In the genomic region with DNA sequence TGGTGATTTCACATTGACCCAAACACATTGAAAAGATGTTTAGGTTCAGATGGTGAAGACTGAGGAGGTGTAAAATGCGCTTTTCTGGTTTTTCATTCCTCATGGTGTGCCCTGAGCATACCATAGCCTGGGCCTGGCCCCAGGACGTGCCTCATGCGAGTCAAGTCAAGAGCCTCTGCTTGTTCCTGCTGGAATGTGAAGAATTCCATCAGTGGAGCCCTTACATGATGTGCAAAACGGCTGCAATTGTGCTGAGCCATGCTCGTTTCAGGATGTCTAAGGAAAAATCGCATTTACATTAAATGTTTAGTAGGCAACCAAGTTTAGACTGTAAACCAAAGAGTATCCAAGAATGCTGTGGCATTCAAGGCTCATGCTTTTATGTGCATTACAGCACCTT, we compare ENCODE assay signal across 23 cellular contexts. TPM values are rescaled to one million over a fixed set of nuclear protein-coding genes. Genes with fewer than 3 reads are reported as not detected.
DNase-seq lines count a peak whose midpoint lies in the region; ATAC-seq and TF ChIP-seq lines count a peak whose summit lies in the region.
"Had no signal": no experiment of that assay in that cellular context is flagged by ENCODE, and none has a peak within 500 bp of the region (broad histone marks: within the 10 kb centered on the region; RNA-seq: fewer than 3 reads in every experiment).

No MANE protein-coding gene starts in this region.

- no peak overlapping the region for H3K4me3 ChIP-seq in hepatocyte
- H3K4me3 ChIP-seq: pancreas, sigmoid colon, SJCRH30, upper lobe of left lung had no signal

- H3K9me3 ChIP-seq in hepatocyte (ENCODE audit: low read depth), result no peaks in the 10 kb centered on the region
- H3K9me3 ChIP-seq: pancreas, sigmoid colon, SJCRH30, upper lobe of left lung had no signal

- H4K20me1 ChIP-seq in hepatocyte (ENCODE audit: insufficient read depth, poor library complexity, severe bottlenecking), result no peaks in the 10 kb centered on the region

- ATAC-seq in HG03378 (IDR thresholded peaks at IDR 0.05; ENCODE audit: unreplicated experiment), result no peak
- no peak for ATAC-seq in GM21360 (IDR thresholded peaks at IDR 0.05; ENCODE audit: unreplicated experiment)
- ATAC-seq: activated naive CD4-positive, alpha-beta T cell treated with anti-CD3 and anti-CD28 coated beads, Interleukin-2, amount 50 U/mL, for 72 hours; activated T-cell treated with anti-CD3 and anti-CD28 coated beads, Interleukin-2, amount 50 U/mL, for 4 hours; pancreas had no signal

- H3K9me3 Mint-ChIP-seq in osteocyte (ENCODE audit: unreplicated experiment), result no peaks in the 10 kb centered on the region
- H3K9me3 Mint-ChIP-seq: activated naive CD4-positive, alpha-beta T cell treated with anti-CD3 and anti-CD28 coated beads, Interleukin-2, amount 50 U/mL, for 72 hours; activated T-cell treated with anti-CD3 and anti-CD28 coated beads, Interleukin-2, amount 50 U/mL, for 4 hours; stimulated activated naive CD8-positive, alpha-beta T cell treated with anti-CD3 and anti-CD28 coated beads, Interleukin-15, Interleukin-2, amounts not matched to agents 100 ng/mL and 50 ng/mL, for 24 hours had no signal

- H3K27me3 Mint-ChIP-seq in osteocyte (ENCODE audit: unreplicated experiment), result no peaks in the 10 kb centered on the region
- H3K27me3 Mint-ChIP-seq: brain; stimulated activated naive CD8-positive, alpha-beta T cell treated with anti-CD3 and anti-CD28 coated beads, Interleukin-15, Interleukin-2, amounts not matched to agents 100 ng/mL and 50 ng/mL, for 24 hours had no signal

- no peaks in the 10 kb centered on the region for H3K79me2 ChIP-seq in hepatocyte

- H3K27ac ChIP-seq in RWPE1 (no peak overlapping the region), hepatocyte (peak overlapping the region; percentile 37)
- H3K27ac ChIP-seq: pancreas, sigmoid colon, SJCRH30, upper lobe of left lung had no signal

- H3K27me3 ChIP-seq in hepatocyte, result no peaks in the 10 kb centered on the region
- H3K27me3 ChIP-seq: pancreas, sigmoid colon, SJCRH30, upper lobe of left lung had no signal

- DNase-seq in ELF-1 (ENCODE audit: low read depth, low spot score) (peak; percentile 76), RWPE1 (ENCODE audit: low spot score) (peak; percentile 4), hepatocyte (ENCODE audit: low spot score) (no peak), osteocyte (ENCODE audit: extremely low spot score, unreplicated experiment) (peak; percentile 62), glomerular visceral epithelial cell (ENCODE audit: extremely low spot score) (no peak), cortex of kidney (lab: John Stamatoyannopoulos, UW) (no peak)
- DNase-seq: activated T-cell treated with anti-CD3 and anti-CD28 coated beads, Interleukin-2, amount 50 U/mL, for 4 hours; dermis blood vessel endothelial cell; foreskin melanocyte; GOT3; NCI-H1417; NCI-H2171; pancreas; sigmoid colon; SJCRH30; stimulated activated CD4-positive, alpha-beta T cell treated with anti-CD3 and anti-CD28 coated beads, Interleukin-1b, Interleukin-23, amount 100 ng/mL, for 48 hours; T-helper 2 cell; upper lobe of left lung had no signal

- H3K4me1 ChIP-seq in hepatocyte (ENCODE audit: insufficient read depth), result no peaks in the 10 kb centered on the region
- H3K4me1 ChIP-seq: pancreas, sigmoid colon, SJCRH30, upper lobe of left lung had no signal

- CTCF ChIA-PET in RWPE1 (lab: Yijun Ruan, JAX), result no interaction called here

- peaks cover 6% of the 10 kb centered on the region for H3K36me3 ChIP-seq in hepatocyte (replicated peaks; ENCODE audit: insufficient read depth, low read depth)
- H3K36me3 ChIP-seq: pancreas, sigmoid colon, SJCRH30, upper lobe of left lung had no signal

- H3K27ac Mint-ChIP-seq in osteocyte (ENCODE audit: unreplicated experiment), result peak overlapping the region; percentile 28
- H3K27ac Mint-ChIP-seq: activated naive CD4-positive, alpha-beta T cell treated with anti-CD3 and anti-CD28 coated beads, Interleukin-2, amount 50 U/mL, for 72 hours; brain; stimulated activated naive CD8-positive, alpha-beta T cell treated with anti-CD3 and anti-CD28 coated beads, Interleukin-15, Interleukin-2, amounts not matched to agents 100 ng/mL and 50 ng/mL, for 24 hours had no signal

- WGBS in hepatocyte (ENCODE audit: low lambda C conversion rate, missing lambda C conversion rate), result 46% methylated on average over 6 of the region's 6 CpGs

- TF ChIP-seq CTCF in RWPE1 (conservative IDR thresholded peaks at IDR 0.05; ENCODE audit: low read depth), result no peak
- no peak for TF ChIP-seq CTCF in hepatocyte (IDR thresholded peaks at IDR 0.05; ENCODE audit: poor library complexity)
- TF ChIP-seq CTCF in osteocyte (IDR thresholded peaks at IDR 0.05), result no peak

- POLR2A ChIA-PET in RWPE1 (lab: Yijun Ruan, JAX; ENCODE audit: low non-redundant PET), result no interaction called here

- H2AFZ ChIP-seq in hepatocyte, result no peak overlapping the region

- peaks cover 6% of the 10 kb centered on the region for H3K36me3 Mint-ChIP-seq in osteocyte (ENCODE audit: unreplicated experiment)
- H3K36me3 Mint-ChIP-seq: activated naive CD4-positive, alpha-beta T cell treated with anti-CD3 and anti-CD28 coated beads, Interleukin-2, amount 50 U/mL, for 72 hours had no signal

- no peak overlapping the region for H3K4me2 ChIP-seq in hepatocyte

- no peak overlapping the region for H3K4me3 Mint-ChIP-seq in osteocyte (ENCODE audit: unreplicated experiment)
- H3K4me3 Mint-ChIP-seq: activated T-cell treated with anti-CD3 and anti-CD28 coated beads, Interleukin-2, amount 50 U/mL, for 4 hours; brain; stimulated activated naive CD8-positive, alpha-beta T cell treated with anti-CD3 and anti-CD28 coated beads, Interleukin-15, Interleukin-2, amounts not matched to agents 100 ng/mL and 50 ng/mL, for 24 hours had no signal

- H3K9me2 ChIP-seq in hepatocyte (replicated peaks; ENCODE audit: insufficient read depth), result no peaks in the 10 kb centered on the region

- peaks cover 11% of the 10 kb centered on the region for H3K4me1 Mint-ChIP-seq in osteocyte (ENCODE audit: unreplicated experiment)
- H3K4me1 Mint-ChIP-seq: brain had no signal

RNA-seq across cellular contexts. Expression of a gene that starts 34.9 kb away (rescaled TPM):
- 41.4 and 41.7 TPM in 2 replicates for total RNA-seq in hepatocyte
- polyA plus RNA-seq in hepatocyte, result 35.8 and 44.3 TPM in 2 replicates
- total RNA-seq in osteocyte, result 9.7 and 11.8 TPM in 2 replicates
- total RNA-seq: activated naive CD4-positive, alpha-beta T cell treated with anti-CD3 and anti-CD28 coated beads, Interleukin-2, amount 50 U/mL, for 72 hours; activated T-cell treated with anti-CD3 and anti-CD28 coated beads, Interleukin-2, amount 50 U/mL, for 4 hours had no signal

Comparison
In these comparisons a context has a peak if more than half of its experiments do, and no peak if none do; other contexts are left out.
1. DNase-seq: peak in ELF-1 (single experiment), RWPE1 (single experiment) and osteocyte (single experiment); none in hepatocyte (single experiment), glomerular visceral epithelial cell (single experiment) and cortex of kidney (single experiment).